Comparison of ENCODE assay signal across 1 cellular context in genomic region chr21:43727571-43728466, GRCh38.
A peak's percentile ranks its signal among the peaks of the same experiment; 100 is the strongest.
TF ChIP-seq lines count a peak whose summit lies in the region.

No MANE protein-coding gene starts in this region.

TF ChIP-seq in K562, 482 proteins besides CTCF, POLR2A, EP300 and RAD21 (continued from another document and continues in another):
- 0 out of 2 replicates have a peak, but pooled peaks have one; percentile 5 for TF ChIP-seq ZNF79 (CRISPR knock-in tag; IDR thresholded peaks at IDR 0.05; ENCODE audit: low read depth)
- no peak for TF ChIP-seq STAT6 (CRISPR knock-in tag; IDR thresholded peaks at IDR 0.05)
- no peak for TF ChIP-seq TRIM28 (IDR thresholded peaks at IDR 0.05)
- no peak for TF ChIP-seq BRF2 (IDR thresholded peaks at IDR 0.05; ENCODE audit: borderline replicate concordance, insufficient read depth, insufficient read length)
- no peak for TF ChIP-seq PHB (CRISPR knock-in tag; IDR thresholded peaks at IDR 0.05)
- TF ChIP-seq BACH1 (tag; IDR thresholded peaks at IDR 0.05) = no peak
- no peak for TF ChIP-seq THRAP3 (IDR thresholded peaks at IDR 0.05; ENCODE audit: borderline replicate concordance)
- TF ChIP-seq AFF4 (CRISPR knock-in tag; IDR thresholded peaks at IDR 0.05) = peak; percentile 3; the same call in 1 of the 2 replicates
- no peak for TF ChIP-seq SMARCE1 (IDR thresholded peaks at IDR 0.05)
- TF ChIP-seq ATF6 (CRISPR knock-in tag; IDR thresholded peaks at IDR 0.05) = no peak
- TF ChIP-seq SRSF1 (IDR thresholded peaks at IDR 0.05; ENCODE audit: low read depth, low read length) = no peak
- no peak for TF ChIP-seq PCBP1 (IDR thresholded peaks at IDR 0.05; ENCODE audit: low read depth, low read length, poor library complexity, severe bottlenecking)
- TF ChIP-seq RERE (CRISPR knock-in tag; IDR thresholded peaks at IDR 0.05; ENCODE audit: borderline replicate concordance) = peak; percentile 60; the same call in 1 of the 2 replicates
- no peak for TF ChIP-seq RUNX1 (IDR thresholded peaks at IDR 0.05; ENCODE audit: low read depth)
- TF ChIP-seq ZNF695 (CRISPR knock-in tag; IDR thresholded peaks at IDR 0.05) = 0 out of 2 replicates have a peak, but pooled peaks have one; percentile 26
- no peak for TF ChIP-seq ARNT (IDR thresholded peaks at IDR 0.05)
- no peak for TF ChIP-seq CBX8 (IDR thresholded peaks at IDR 0.05; ENCODE audit: borderline replicate concordance, extremely low read depth, low read depth, low read length, poor library complexity, severe bottlenecking)
- TF ChIP-seq DEAF1 (CRISPR knock-in tag; IDR thresholded peaks at IDR 0.05) = no peak
- TF ChIP-seq HIVEP1 (CRISPR knock-in tag; IDR thresholded peaks at IDR 0.05) = no peak
- no peak for TF ChIP-seq BCL6 (CRISPR knock-in tag; IDR thresholded peaks at IDR 0.05)
- no peak for TF ChIP-seq KDM4B (IDR thresholded peaks at IDR 0.05; ENCODE audit: borderline replicate concordance in 2 of 2, low read depth in 1 of 2)
- no peak for TF ChIP-seq MCM2 (IDR thresholded peaks at IDR 0.05; ENCODE audit: low read depth)
- 0 out of 2 replicates have a peak, but pooled peaks have one; percentile 17 for TF ChIP-seq CEBPB (tag; IDR thresholded peaks at IDR 0.05)
- 0 out of 2 replicates have a peak, but pooled peaks have one; percentile 44 for TF ChIP-seq ZFP1 (CRISPR knock-in tag; IDR thresholded peaks at IDR 0.05)
- no peak for TF ChIP-seq MAFK (IDR thresholded peaks at IDR 0.05; ENCODE audit: low read length)
- peak; percentile 45; the same call in 1 of the 2 replicates for TF ChIP-seq STAG1 (CRISPR knock-in tag; IDR thresholded peaks at IDR 0.05; ENCODE audit: borderline replicate concordance)
- no peak for TF ChIP-seq ZNF318 (IDR thresholded peaks at IDR 0.05; ENCODE audit: borderline replicate concordance in 1 of 2, low read depth in 1 of 2)
- no peak for TF ChIP-seq ZNF57 (CRISPR knock-in tag; IDR thresholded peaks at IDR 0.05)
- no peak for TF ChIP-seq ZNF232 (CRISPR knock-in tag; IDR thresholded peaks at IDR 0.05)
- TF ChIP-seq ZNF140 (CRISPR knock-in tag; IDR thresholded peaks at IDR 0.05) = no peak
